Comparison of ENCODE assay signal across 6 cellular contexts in the genomic region with DNA sequence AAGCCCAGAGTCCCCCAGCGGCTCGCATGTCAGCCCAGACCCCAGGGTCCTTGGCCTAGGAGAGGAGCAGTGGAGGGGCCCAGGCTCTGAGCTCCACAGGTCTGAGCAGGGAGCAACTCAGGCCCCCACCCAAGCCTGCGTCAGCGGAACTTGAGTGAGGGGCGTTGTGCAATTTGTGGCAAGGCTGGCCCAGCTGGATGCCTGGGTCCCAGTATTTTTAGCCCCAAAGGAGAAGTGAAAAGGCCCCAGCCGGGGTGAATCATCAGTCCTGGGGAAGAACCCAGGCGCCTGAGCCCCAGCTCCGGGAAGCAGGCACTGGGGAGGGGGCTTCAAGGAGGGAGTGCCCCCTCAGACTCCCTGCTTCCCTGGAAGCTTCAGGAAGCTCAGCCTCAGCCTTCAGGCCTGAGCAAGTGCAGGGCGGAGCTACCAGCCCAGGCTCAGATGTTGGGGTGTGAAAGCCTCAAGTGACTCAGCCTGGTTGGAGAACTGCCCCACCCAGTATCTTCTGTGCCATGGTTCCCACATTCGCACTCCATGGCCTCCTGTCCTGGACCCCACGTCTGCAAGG. TPM values are rescaled to one million over a fixed set of nuclear protein-coding genes. Genes with fewer than 3 reads are reported as not detected.
DNase-seq lines count a peak whose midpoint lies in the region; ATAC-seq and TF ChIP-seq lines count a peak whose summit lies in the region.

No MANE protein-coding gene starts in this region.

- H3K4me3 Mint-ChIP-seq in endothelial cell (ENCODE audit: unreplicated experiment) = no peak overlapping the region

- ATAC-seq in HG03135 (IDR thresholded peaks at IDR 0.05; ENCODE audit: unreplicated experiment) (no peak), GM18861 (IDR thresholded peaks at IDR 0.05; ENCODE audit: unreplicated experiment) (no peak)

- peak overlapping the region; percentile 26; the same call in 1 of the 2 replicates for H3K9ac ChIP-seq in BLaER1

- no peaks in the 10 kb centered on the region for H3K9me3 Mint-ChIP-seq in endothelial cell (ENCODE audit: unreplicated experiment)

- H3K4me3 ChIP-seq in BLaER1 = no peak overlapping the region
- H3K4me3 ChIP-seq in skeletal muscle cell (ENCODE audit: low read depth, low read length) = no peak overlapping the region

- H3K4me1 Mint-ChIP-seq in endothelial cell (ENCODE audit: unreplicated experiment) = peaks cover 20% of the 10 kb centered on the region

- no peak for TF ChIP-seq CTCF in endothelial cell (IDR thresholded peaks at IDR 0.05; ENCODE audit: unreplicated experiment)

- H4K20me1 ChIP-seq in BLaER1 = no peaks in the 10 kb centered on the region

- peaks cover 55% of the 10 kb centered on the region for H3K36me3 ChIP-seq in BLaER1

- H3K4me2 ChIP-seq in BLaER1 = peak overlapping the region; percentile 65

- H3K27me3 ChIP-seq in BLaER1 = no peaks in the 10 kb centered on the region

- H3K4me1 ChIP-seq in BLaER1 = peaks cover 54% of the 10 kb centered on the region

- H3K27me3 Mint-ChIP-seq in endothelial cell (ENCODE audit: unreplicated experiment) = peaks cover 21% of the 10 kb centered on the region

- H3K36me3 Mint-ChIP-seq in endothelial cell (ENCODE audit: low read depth, unreplicated experiment) = peaks cover 13% of the 10 kb centered on the region

- no peaks in the 10 kb centered on the region for H3K9me3 ChIP-seq in BLaER1

- DNase-seq in SIG-M5 treated with dmso at 0.1 percent for 504 hours (lab: John Stamatoyannopoulos, UW; ENCODE audit: unreplicated experiment) (peak; percentile 97), endothelial cell (ENCODE audit: low spot score) (no peak), skeletal muscle cell (ENCODE audit: low read depth) (peak; percentile 53)

- H3K27ac ChIP-seq in BLaER1 = peak overlapping the region; percentile 78

- peak overlapping the region; percentile 89 for H3K27ac Mint-ChIP-seq in endothelial cell (ENCODE audit: unreplicated experiment)

RNA-seq across cellular contexts. Expression of a gene that starts 7.2 kb away (rescaled TPM):
- 32.4 TPM for total RNA-seq in endothelial cell (ENCODE audit: unreplicated experiment)

RNA-seq across cellular contexts. Expression of a gene that starts 7.5 kb away (rescaled TPM):
- 31.7 TPM for total RNA-seq in endothelial cell (ENCODE audit: unreplicated experiment)

RNA-seq across cellular contexts. Expression of a gene that starts 8.3 kb away (rescaled TPM):
- 10.2 TPM for total RNA-seq in endothelial cell (ENCODE audit: unreplicated experiment)

RNA-seq across cellular contexts. Expression of a gene that starts 14.1 kb away (rescaled TPM):
- total RNA-seq in endothelial cell (ENCODE audit: unreplicated experiment) = 172 TPM

RNA-seq across cellular contexts. Expression of a gene that starts 37.4 kb away (rescaled TPM):
- 2,151 TPM for total RNA-seq in endothelial cell (ENCODE audit: unreplicated experiment)
